Comparison of ENCODE assay signal across 9 cellular contexts in genomic region chr7:50339990-50340500, GRCh38.
DNase-seq lines count a peak whose midpoint lies in the region; ATAC-seq and TF ChIP-seq lines count a peak whose summit lies in the region.
"Had no signal": no experiment of that assay in that cellular context is flagged by ENCODE, and none has a peak within 500 bp of the region (broad histone marks: within the 10 kb centered on the region; RNA-seq: fewer than 3 reads in every experiment).

No MANE protein-coding gene starts in this region.

- peak; percentile 52 for TF ChIP-seq POLR2A in erythroblast (IDR thresholded peaks at IDR 0.05; ENCODE audit: low read length)

- no peaks in the 10 kb centered on the region for H3K9me2 ChIP-seq in SU-DHL-6 (replicated peaks; ENCODE audit: insufficient read depth, low read length)

- H3K9ac ChIP-seq in SU-DHL-6 (ENCODE audit: low read length), result peak overlapping the region; percentile 53; the same call in 1 of the 2 replicates

- peak overlapping the region; percentile 94 for H3K27ac ChIP-seq in SU-DHL-6 (ENCODE audit: low read depth, low read length)
- H3K27ac ChIP-seq: uterus had no signal

- DNase-seq in DMS79 treated with DMSO at 0.1 percent for 48 hours (lab: John Stamatoyannopoulos, UW), result peak; percentile 64
- DNase-seq in erythroblast (lab: John Stamatoyannopoulos, UW), result peak; percentile 76 to 78
- DNase-seq in NCI-H2196 treated with DMSO at 0.1 percent for 48 hours (lab: John Stamatoyannopoulos, UW; ENCODE audit: unreplicated experiment), result no peak
- DNase-seq in anterior cingulate cortex (lab: John Stamatoyannopoulos, UW), result no peak
- no peak for DNase-seq in germinal center (ENCODE audit: low spot score)
- DNase-seq: uterus had no signal

- H3F3A ChIP-seq in SU-DHL-6 (ENCODE audit: insufficient read depth), result peaks cover 60% of the 10 kb centered on the region

- no peak overlapping the region for H2AFZ ChIP-seq in SU-DHL-6 (ENCODE audit: low read depth, low read length, severe bottlenecking)

- H3K79me2 ChIP-seq in SU-DHL-6 (ENCODE audit: insufficient read depth, low read length), result peaks cover 97% of the 10 kb centered on the region

- H3K9me3 ChIP-seq in SU-DHL-6 (ENCODE audit: insufficient read depth, low read length), result no peaks in the 10 kb centered on the region
- H3K9me3 ChIP-seq: uterus had no signal

- ATAC-seq in GM21619 (IDR thresholded peaks at IDR 0.05; ENCODE audit: unreplicated experiment) (peak; percentile 25), GM19397 (IDR thresholded peaks at IDR 0.05; ENCODE audit: unreplicated experiment) (no peak)

- peaks cover 31% of the 10 kb centered on the region for H3K36me3 ChIP-seq in SU-DHL-6 (ENCODE audit: low read length)
- H3K36me3 ChIP-seq: uterus had no signal

- H3K4me2 ChIP-seq in SU-DHL-6 (ENCODE audit: low read depth, low read length, poor library complexity, severe bottlenecking), result peak overlapping the region; percentile 63

- no peaks in the 10 kb centered on the region for H4K20me1 ChIP-seq in SU-DHL-6 (ENCODE audit: low read depth, low read length)

- no peaks in the 10 kb centered on the region for H3K27me3 ChIP-seq in SU-DHL-6 (ENCODE audit: low read length)
- H3K27me3 ChIP-seq: uterus had no signal

- no peak overlapping the region for H3K4me3 ChIP-seq in SU-DHL-6 (ENCODE audit: insufficient read depth, low read length, poor library complexity, severe bottlenecking)
- H3K4me3 ChIP-seq: uterus had no signal

- TF ChIP-seq CTCF in SU-DHL-6 (IDR thresholded peaks at IDR 0.05; ENCODE audit: insufficient read depth, low read length, poor library complexity, severe bottlenecking), result no peak

Comparison
In these comparisons a context has a peak if more than half of its experiments do, and no peak if none do; other contexts are left out.
1. DNase-seq: peak in DMS79 treated with DMSO at 0.1 percent for 48 hours (single experiment) and erythroblast (2 of 2); none in NCI-H2196 treated with DMSO at 0.1 percent for 48 hours (single experiment), anterior cingulate cortex (0 of 58) and germinal center (single experiment).